13 cellular contexts compared by ENCODE assay signal in genomic region chr22:25636323-25636722, GRCh38.
DNase-seq lines count a peak whose midpoint lies in the region; ATAC-seq and TF ChIP-seq lines count a peak whose summit lies in the region.
"Had no signal": no experiment of that assay in that cellular context is flagged by ENCODE, and none has a peak within 500 bp of the region (broad histone marks: within the 10 kb centered on the region; RNA-seq: fewer than 3 reads in every experiment).

No MANE protein-coding gene starts in this region.

- H3K36me3 Mint-ChIP-seq in IgD-negative memory B cell (peaks cover 13% of the 10 kb centered on the region), activated B cell treated with CpG ODN at 0.5 μM for 24 hours (ENCODE audit: low read depth) (peaks cover 27% of the 10 kb centered on the region), memory B cell (peaks cover 18% of the 10 kb centered on the region)

- H3K27ac Mint-ChIP-seq in IgD-negative memory B cell (peak overlapping the region in 2 of 3 donors; percentile 8 to 35), activated B cell treated with CpG ODN at 0.5 μM for 24 hours (peak overlapping the region; percentile 19), memory B cell (peak overlapping the region; percentile 9)
- H3K27ac Mint-ChIP-seq: B cell; CD8-positive, alpha-beta T cell; H9 had no signal

- CTCF ChIA-PET in activated B cell treated with CpG ODN at 0.5 μM for 24 hours (lab: Charles Lee): interaction anchor here (1.4 kb wide), 2 partner anchors 16 to 93 kb away, joined by 3 to 5 read pairs; no protein-coding TSS in a partner anchor

- intact Hi-C loops in activated B cell treated with CpG ODN at 0.5 μM for 24 hours (cut with micrococcal nuclease): no loop called here

- H3K4me3 Mint-ChIP-seq in IgD-negative memory B cell: no peak overlapping the region
- H3K4me3 Mint-ChIP-seq in activated B cell treated with CpG ODN at 0.5 μM for 24 hours: no peak overlapping the region
- no peak overlapping the region for H3K4me3 Mint-ChIP-seq in memory B cell
- H3K4me3 Mint-ChIP-seq: B cell; CD8-positive, alpha-beta T cell; H9 had no signal

- H3K9me3 Mint-ChIP-seq in IgD-negative memory B cell (peaks cover 0 to 7% (median 0%) of the 10 kb centered on the region in 3 donors), activated B cell treated with CpG ODN at 0.5 μM for 24 hours (no peaks in the 10 kb centered on the region), memory B cell (peaks cover 2% of the 10 kb centered on the region)

- H3K27me3 Mint-ChIP-seq in IgD-negative memory B cell: no peaks in the 10 kb centered on the region
- H3K27me3 Mint-ChIP-seq in activated B cell treated with CpG ODN at 0.5 μM for 24 hours: no peaks in the 10 kb centered on the region
- H3K27me3 Mint-ChIP-seq in memory B cell: no peaks in the 10 kb centered on the region
- H3K27me3 Mint-ChIP-seq: B cell had no signal

- ATAC-seq in activated B cell treated with CpG ODN at 0.5 μM for 24 hours (ENCODE audit: low read depth) (no peak), memory B cell (ENCODE audit: low read depth) (no peak), GM21367 (IDR thresholded peaks at IDR 0.05; ENCODE audit: unreplicated experiment) (no peak), HG02610 (IDR thresholded peaks at IDR 0.05; ENCODE audit: unreplicated experiment) (no peak)
- ATAC-seq: CD8-positive, alpha-beta T cell had no signal

- no peak overlapping the region for H3K9ac ChIP-seq in subcutaneous abdominal adipose tissue (ENCODE audit: low read length in 5 of 5)
- H3K9ac ChIP-seq: BLaER1 treated with 17β-estradiol and CSF1 and Interleukin-3, amounts not matched to agents 10 nM and 100 nM had no signal

- POLR2A ChIA-PET in activated B cell treated with CpG ODN at 0.5 μM for 24 hours (lab: Charles Lee): interaction anchor here (0.6 kb wide), 1 partner anchor 73 kb away, joined by 5 read pairs; no protein-coding TSS in a partner anchor

- H3K4me3 ChIP-seq in subcutaneous abdominal adipose tissue (ENCODE audit: low read depth in 1 of 5, low read length in 5 of 5): no peak overlapping the region
- H3K4me3 ChIP-seq: BLaER1 treated with 17β-estradiol and CSF1 and Interleukin-3, amounts not matched to agents 10 nM and 100 nM had no signal

- peaks cover 0 to 21% (median 0%) of the 10 kb centered on the region in 5 donors for H3K4me1 ChIP-seq in subcutaneous abdominal adipose tissue (ENCODE audit: control insufficient read depth in 5 of 5, insufficient read depth in 5 of 5, low read length in 5 of 5)
- H3K4me1 ChIP-seq: BLaER1 treated with 17β-estradiol and CSF1 and Interleukin-3, amounts not matched to agents 10 nM and 100 nM had no signal

- TF ChIP-seq CTCF in activated B cell treated with CpG ODN at 0.5 μM for 24 hours (IDR thresholded peaks at IDR 0.05): no peak

- H3K4me1 Mint-ChIP-seq in IgD-negative memory B cell (peaks cover 14 to 28% (median 15%) of the 10 kb centered on the region in 3 donors), activated B cell treated with CpG ODN at 0.5 μM for 24 hours (peaks cover 30% of the 10 kb centered on the region), memory B cell (peaks cover 34% of the 10 kb centered on the region)

- no peak for DNase-seq in activated B cell treated with CpG ODN at 0.5 μM for 24 hours
- no peak for DNase-seq in memory B cell (ENCODE audit: low spot score in 2 of 2)
- DNase-seq: Calu3; CD8-positive, alpha-beta T cell; DMS79 treated with DMSO at 0.1 percent for 48 hours; GF-D8; H9 had no signal

- peaks cover 2 to 17% (median 10%) of the 10 kb centered on the region in 5 donors for H3K36me3 ChIP-seq in subcutaneous abdominal adipose tissue (ENCODE audit: control insufficient read depth in 5 of 5, insufficient read depth in 5 of 5, low read length in 5 of 5)

- H3K9me3 ChIP-seq in subcutaneous abdominal adipose tissue (ENCODE audit: control insufficient read depth in 5 of 5, low read length in 5 of 5): peaks cover 0 to 5% (median 0%) of the 10 kb centered on the region in 5 donors

- H3K27me3 ChIP-seq in subcutaneous abdominal adipose tissue (ENCODE audit: control insufficient read depth in 5 of 5, insufficient read depth in 4 of 5, low read length in 5 of 5): no peaks in the 10 kb centered on the region
- H3K27me3 ChIP-seq: BLaER1 treated with 17β-estradiol and CSF1 and Interleukin-3, amounts not matched to agents 10 nM and 100 nM had no signal

- peak overlapping the region; percentile 4 for H3K27ac ChIP-seq in subcutaneous abdominal adipose tissue (ENCODE audit: low read depth, low read length)
- H3K27ac ChIP-seq: BLaER1 treated with 17β-estradiol and CSF1 and Interleukin-3, amounts not matched to agents 10 nM and 100 nM had no signal
